23 cellular contexts compared by ENCODE assay signal in genomic region chr19:49835562-49835961, GRCh38. TPM values are rescaled to one million over a fixed set of nuclear protein-coding genes. Genes with fewer than 3 reads are reported as not detected.
DNase-seq lines count a peak whose midpoint lies in the region; ATAC-seq, FAIRE-seq and TF ChIP-seq lines count a peak whose summit lies in the region.
"Had no signal": no experiment of that assay in that cellular context is flagged by ENCODE, and none has a peak within 500 bp of the region (broad histone marks: within the 10 kb centered on the region; RNA-seq: fewer than 3 reads in every experiment).

No MANE protein-coding gene starts in this region.

- no peak for TF ChIP-seq EP300 in SK-N-SH (IDR thresholded peaks at IDR 0.05; ENCODE audit: borderline replicate concordance in 1 of 2, low read depth in 1 of 2, low read length in 1 of 2)

- DNase-seq in SK-N-SH (peak; percentile 10), Calu3 (no peak), endothelial cell of umbilical vein (ENCODE audit: low read depth, low spot score) (no peak), psoas muscle (no peak), NCI-H510A treated with DMSO at 0.1 percent for 48 hours (lab: John Stamatoyannopoulos, UW) (no peak), SIG-M5 treated with dmso at 0.1 percent for 504 hours (lab: John Stamatoyannopoulos, UW; ENCODE audit: unreplicated experiment) (no peak)
- DNase-seq: AML-193; Caco-2; CD4-positive, alpha-beta T cell; DMS153; DMS79; GDM1; IMR-90 had no signal

- WGBS in SK-N-SH (ENCODE audit: low lambda C conversion rate): 100% methylated on average over 2 of the region's 12 CpGs
- WGBS in psoas muscle, 3 donors: 93 to 97% (median 95%) methylated on average over 11 to 12 of the region's 12 CpGs

- no peak overlapping the region for H3K27ac Mint-ChIP-seq in Calu3 (ENCODE audit: unreplicated experiment)
- H3K27ac Mint-ChIP-seq: CD4-positive, alpha-beta T cell had no signal

- intact Hi-C loops in Calu3 (cut with micrococcal nuclease; ENCODE audit: unreplicated experiment) (no loop called here), endothelial cell of umbilical vein (cut with micrococcal nuclease) (no loop called here), psoas muscle (cut with DNase I) (no loop called here)

- FAIRE-seq in endothelial cell of umbilical vein (lab: Jason Lieb, UNC): no peak
- FAIRE-seq: A549, GM12892, GM18507, H1, HTR-8/SVneo had no signal

- no peaks in the 10 kb centered on the region for H4K20me1 ChIP-seq in SK-N-SH (ENCODE audit: insufficient read depth)
- H4K20me1 ChIP-seq in endothelial cell of umbilical vein (replicated peaks; ENCODE audit: control insufficient read depth, extremely low read depth, insufficient read depth, low read length): no peaks in the 10 kb centered on the region

- POLR2A ChIA-PET in SK-N-SH (lab: Yijun Ruan, JAX): no interaction called here
- POLR2A ChIA-PET in endothelial cell of umbilical vein (lab: Charles Lee): no interaction called here

- no peaks in the 10 kb centered on the region for H3K27me3 ChIP-seq in SK-N-SH (ENCODE audit: insufficient read depth)
- no peaks in the 10 kb centered on the region for H3K27me3 ChIP-seq in endothelial cell of umbilical vein (ENCODE audit: control insufficient read depth in 2 of 2, insufficient read depth in 2 of 2, low read length in 2 of 2)
- H3K27me3 ChIP-seq in psoas muscle (ENCODE audit: insufficient read depth in 3 of 3, low read length in 2 of 3): no peaks in the 10 kb centered on the region

- H3K9ac ChIP-seq in SK-N-SH (no peak overlapping the region), endothelial cell of umbilical vein (replicated peaks; ENCODE audit: extremely low read depth, insufficient read depth, low read length) (no peak overlapping the region)

- H3K9me1 ChIP-seq in endothelial cell of umbilical vein (replicated peaks; ENCODE audit: control insufficient read depth, extremely low read depth, insufficient read depth, low read length): no peaks in the 10 kb centered on the region

- H3F3A ChIP-seq in SK-N-SH (replicated peaks; ENCODE audit: insufficient read depth): no peaks in the 10 kb centered on the region

- H3K4me2 ChIP-seq in SK-N-SH: no peak overlapping the region
- H3K4me2 ChIP-seq in endothelial cell of umbilical vein (ENCODE audit: insufficient read depth, low read length): no peak overlapping the region
- H3K4me2 ChIP-seq: A549 had no signal

- ATAC-seq in SK-N-SH treated with all-trans-retinoic acid at 6 μM for 48 hours (no peak), psoas muscle (no peak), HG02884 (IDR thresholded peaks at IDR 0.05; ENCODE audit: unreplicated experiment) (no peak)
- ATAC-seq: A549 had no signal

- H3K79me2 ChIP-seq in SK-N-SH (ENCODE audit: insufficient read depth) (no peaks in the 10 kb centered on the region), endothelial cell of umbilical vein (ENCODE audit: control insufficient read depth, insufficient read depth, low read length) (no peaks in the 10 kb centered on the region)

- H2AFZ ChIP-seq in SK-N-SH (ENCODE audit: low read depth): no peak overlapping the region
- no peak overlapping the region for H2AFZ ChIP-seq in endothelial cell of umbilical vein (ENCODE audit: low read depth, low read length)

- peaks cover 75% of the 10 kb centered on the region for H3K36me3 Mint-ChIP-seq in Calu3 (ENCODE audit: insufficient read depth, unreplicated experiment)

- H3K9me2 ChIP-seq in SK-N-SH: no peaks in the 10 kb centered on the region

- no peak for TF ChIP-seq POLR2A in endothelial cell of umbilical vein (IDR thresholded peaks at IDR 0.05; ENCODE audit: low read depth, low read length)

- dilution Hi-C loops in endothelial cell of umbilical vein (cut with MboI; ENCODE audit: extremely low pct_ligation_motif_present, low sequenced_read_pairs): no loop called here

- BruUV-seq in Calu3 (replicated peaks; lab: Mats Ljungman, UMichigan): TSS peak; percentile 11
- TSS peak; percentile 10 for BruUV-seq in endothelial cell of umbilical vein (replicated peaks; lab: Mats Ljungman, UMichigan)

- no peaks in the 10 kb centered on the region for H3K27me3 Mint-ChIP-seq in Calu3 (ENCODE audit: unreplicated experiment)
- H3K27me3 Mint-ChIP-seq: CD4-positive, alpha-beta T cell had no signal

- H3K4me1 Mint-ChIP-seq in Calu3 (ENCODE audit: low read depth, unreplicated experiment): no peaks in the 10 kb centered on the region

- peaks cover 11 to 82% of the 10 kb centered on the region in 2 experiments for H3K36me3 ChIP-seq in SK-N-SH (replicated peaks in 1 of 2; ENCODE audit: control insufficient read depth in 1 of 2, insufficient read depth in 2 of 2, low read length in 1 of 2)
- peaks cover 13 to 56% of the 10 kb centered on the region in 2 experiments for H3K36me3 ChIP-seq in endothelial cell of umbilical vein (ENCODE audit: control insufficient read depth in 2 of 2, extremely low read depth in 1 of 2, insufficient read depth in 2 of 2, low read length in 2 of 2)
- H3K36me3 ChIP-seq in psoas muscle (ENCODE audit: insufficient read depth in 1 of 2, low read depth in 1 of 2): peaks cover 3 to 90% of the 10 kb centered on the region in 2 donors

- no peak for TF ChIP-seq RAD21 in SK-N-SH (IDR thresholded peaks at IDR 0.05; ENCODE audit: low read length)

- H3K4me3 ChIP-seq in SK-N-SH (ENCODE audit: low read depth in 2 of 2, low read length in 1 of 2): no peak overlapping the region
- H3K4me3 ChIP-seq in endothelial cell of umbilical vein (replicated peaks in 1 of 3; ENCODE audit: insufficient read depth in 1 of 3, low read depth in 1 of 3, low read length in 3 of 3): no peak overlapping the region
- H3K4me3 ChIP-seq in psoas muscle: no peak overlapping the region
- H3K4me3 ChIP-seq: A549, HAP-1 had no signal

- no peak overlapping the region for H3K4me3 Mint-ChIP-seq in Calu3 (ENCODE audit: low read depth, unreplicated experiment)
- H3K4me3 Mint-ChIP-seq: CD4-positive, alpha-beta T cell had no signal

- H3K4me1 ChIP-seq in SK-N-SH (ENCODE audit: control insufficient read depth in 1 of 2, insufficient read depth in 2 of 2, low read depth in 1 of 2, low read length in 1 of 2) (peaks cover 0 to 11% of the 10 kb centered on the region in 2 experiments; a peak in 1 of 4 replicates), endothelial cell of umbilical vein (ENCODE audit: control insufficient read depth, extremely low read depth, insufficient read depth, low read length) (peaks cover 8% of the 10 kb centered on the region), psoas muscle (peaks cover 38% of the 10 kb centered on the region)
- H3K4me1 ChIP-seq: A549, Caco-2, HAP-1 had no signal

- CTCF ChIA-PET in SK-N-SH (lab: Yijun Ruan, JAX) (no interaction called here), Calu3 (lab: Charles Lee) (no interaction called here), endothelial cell of umbilical vein (lab: Charles Lee) (interaction anchor here (1.2 kb wide), 1 partner anchor 15 kb away, joined by 3 read pairs; the partner anchor contains the start of gene PTOV1)

- H3K9me3 ChIP-seq in SK-N-SH (no peaks in the 10 kb centered on the region), endothelial cell of umbilical vein (replicated peaks; ENCODE audit: control insufficient read depth, insufficient read depth, low read length) (no peaks in the 10 kb centered on the region), psoas muscle (no peaks in the 10 kb centered on the region)
- H3K9me3 ChIP-seq: A549, Caco-2, HAP-1 had no signal

- no peaks in the 10 kb centered on the region for H3K9me3 Mint-ChIP-seq in Calu3 (ENCODE audit: low read depth, unreplicated experiment)
- H3K9me3 Mint-ChIP-seq: CD4-positive, alpha-beta T cell had no signal

- H3K27ac ChIP-seq in SK-N-SH (ENCODE audit: low read depth in 2 of 2, low read length in 1 of 2) (no peak overlapping the region), endothelial cell of umbilical vein (ENCODE audit: insufficient read depth, low read depth, low read length) (no peak overlapping the region), psoas muscle (peak overlapping the region; percentile 89)
- H3K27ac ChIP-seq: 22Rv1, A549, C4-2B had no signal

- no peak for TF ChIP-seq CTCF in SK-N-SH (IDR thresholded peaks at IDR 0.05)
- TF ChIP-seq CTCF in Calu3 (IDR thresholded peaks at IDR 0.05; ENCODE audit: unreplicated experiment): no peak
- no peak for TF ChIP-seq CTCF in endothelial cell of umbilical vein (IDR thresholded peaks at IDR 0.05; ENCODE audit: extremely low read depth in 1 of 2, insufficient read depth in 1 of 2, low read depth in 1 of 2, low read length in 2 of 2)
- no peak for TF ChIP-seq CTCF in psoas muscle (IDR thresholded peaks at IDR 0.05)

RNA-seq across cellular contexts. Expression of gene PTOV1, which starts 15.4 kb away (rescaled TPM):
- polyA plus RNA-seq in SK-N-SH (2012; rRNA removed) (56.1 and 95.0 TPM in 2 replicates), endothelial cell of umbilical vein (116 and 125 TPM in 2 replicates), psoas muscle (100 to 1,000 TPM in 2 of 3 donors, 10 to 100 TPM in 1; 72.1 to 122 (median 106) TPM)
- 32.2 and 57.7 TPM in 2 replicates for polyA plus RNA-seq in SK-N-SH (2012; cell fraction: cytosol; rRNA removed)
- polyA plus RNA-seq in SK-N-SH (2012; cell fraction: nucleus; rRNA removed): 272 and 289 TPM in 2 replicates
- total RNA-seq in Calu3 (2022) (231 and 256 TPM in 2 replicates), endothelial cell of umbilical vein (184 and 187 TPM in 2 replicates), psoas muscle (100 to 1,000 TPM in 3 of 4 donors, 10 to 100 TPM in 1; 93.2 to 189 (median 151) TPM)
- polyA plus RNA-seq in endothelial cell of umbilical vein (2011; cell fraction: cytosol; rRNA removed): 93.1 and 118 TPM in 2 replicates
- 257 and 302 TPM in 2 replicates for polyA plus RNA-seq in endothelial cell of umbilical vein (2011; cell fraction: nucleus; rRNA removed)
- polyA plus RNA-seq in endothelial cell of umbilical vein (2012): 96.0 and 145 TPM in 2 replicates
- polyA minus RNA-seq in endothelial cell of umbilical vein: 55.3 and 80.9 TPM in 2 replicates
- polyA minus RNA-seq in endothelial cell of umbilical vein (2011; cell fraction: cytosol; rRNA and poly(A)+ RNA removed): 56.8 TPM
- polyA minus RNA-seq in endothelial cell of umbilical vein (2011; cell fraction: nucleus; rRNA and poly(A)+ RNA removed): 61.0 and 83.2 TPM in 2 replicates

RNA-seq across cellular contexts. Expression of gene MED25, which starts 17.5 kb away (rescaled TPM):
- 15.7 and 30.2 TPM in 2 replicates for polyA plus RNA-seq in SK-N-SH (2012; rRNA removed)
- polyA plus RNA-seq in SK-N-SH (2012; cell fraction: cytosol; rRNA removed): 20.5 and 25.3 TPM in 2 replicates
- 105 and 119 TPM in 2 replicates for polyA plus RNA-seq in SK-N-SH (2012; cell fraction: nucleus; rRNA removed)
- 89.7 and 95.8 TPM in 2 replicates for total RNA-seq in Calu3 (2022)
- total RNA-seq in endothelial cell of umbilical vein: 55.8 and 62.9 TPM in 2 replicates
- 28.3 and 31.7 TPM in 2 replicates for polyA plus RNA-seq in endothelial cell of umbilical vein
- 35.2 and 36.0 TPM in 2 replicates for polyA plus RNA-seq in endothelial cell of umbilical vein (2011; cell fraction: cytosol; rRNA removed)
- 89.2 and 105 TPM in 2 replicates for polyA plus RNA-seq in endothelial cell of umbilical vein (2011; cell fraction: nucleus; rRNA removed)
- 40.9 and 52.4 TPM in 2 replicates for polyA plus RNA-seq in endothelial cell of umbilical vein (2012)
- polyA minus RNA-seq in endothelial cell of umbilical vein: 43.3 and 48.4 TPM in 2 replicates
- 25.2 TPM for polyA minus RNA-seq in endothelial cell of umbilical vein (2011; cell fraction: cytosol; rRNA and poly(A)+ RNA removed)
- 32.5 and 39.6 TPM in 2 replicates for polyA minus RNA-seq in endothelial cell of umbilical vein (2011; cell fraction: nucleus; rRNA and poly(A)+ RNA removed)
- 10 to 100 TPM; 43.0 to 97.8 (median 69.7) TPM for total RNA-seq in psoas muscle
- polyA plus RNA-seq in psoas muscle: 100 to 1,000 TPM in 1 of 3 donors, 10 to 100 TPM in 2; 24.5 to 125 (median 92.5) TPM

RNA-seq across cellular contexts. Expression of gene FUZ, which starts 22.5 kb away (rescaled TPM):
- polyA plus RNA-seq in SK-N-SH (2012; rRNA removed): 23.7 and 29.9 TPM in 2 replicates
- polyA plus RNA-seq in SK-N-SH (2012; cell fraction: cytosol; rRNA removed): 15.2 and 23.5 TPM in 2 replicates
- polyA plus RNA-seq in SK-N-SH (2012; cell fraction: nucleus; rRNA removed): 56.1 and 56.3 TPM in 2 replicates
- total RNA-seq in Calu3 (2022): 12.2 and 17.0 TPM in 2 replicates
- 14.0 and 15.3 TPM in 2 replicates for total RNA-seq in endothelial cell of umbilical vein
- polyA plus RNA-seq in endothelial cell of umbilical vein: 12.3 and 14.5 TPM in 2 replicates
- 10.7 and 12.5 TPM in 2 replicates for polyA plus RNA-seq in endothelial cell of umbilical vein (2011; cell fraction: cytosol; rRNA removed)
- 15.1 and 15.3 TPM in 2 replicates for polyA plus RNA-seq in endothelial cell of umbilical vein (2011; cell fraction: nucleus; rRNA removed)
- 7.9 and 13.3 TPM in 2 replicates for polyA plus RNA-seq in endothelial cell of umbilical vein (2012)
- polyA minus RNA-seq in endothelial cell of umbilical vein: 6.8 and 11.8 TPM in 2 replicates
- not detected for polyA minus RNA-seq in endothelial cell of umbilical vein (2011; cell fraction: cytosol; rRNA and poly(A)+ RNA removed)
- polyA minus RNA-seq in endothelial cell of umbilical vein (2011; cell fraction: nucleus; rRNA and poly(A)+ RNA removed): 3.1 and 4.6 TPM in 2 replicates
- total RNA-seq in psoas muscle: 10 to 100 TPM; 20.9 to 33.7 (median 25.2) TPM
- polyA plus RNA-seq in psoas muscle: 10 to 100 TPM; 15.9 to 38.8 (median 28.6) TPM

RNA-seq across cellular contexts. Expression of gene PNKP, which starts 31.8 kb away (rescaled TPM):
- polyA plus RNA-seq in SK-N-SH (2012; rRNA removed) (45.5 and 52.0 TPM in 2 replicates), endothelial cell of umbilical vein (39.4 and 48.4 TPM in 2 replicates), psoas muscle (10 to 100 TPM; 16.7 to 31.9 (median 18.2) TPM)
- 8.6 and 13.1 TPM in 2 replicates for polyA plus RNA-seq in SK-N-SH (2012; cell fraction: cytosol; rRNA removed)
- 317 and 404 TPM in 2 replicates for polyA plus RNA-seq in SK-N-SH (2012; cell fraction: nucleus; rRNA removed)
- total RNA-seq in Calu3 (2022) (185 and 189 TPM in 2 replicates), endothelial cell of umbilical vein (112 and 114 TPM in 2 replicates), psoas muscle (10 to 100 TPM; 20.6 to 28.2 (median 23.9) TPM)
- 15.1 and 23.9 TPM in 2 replicates for polyA plus RNA-seq in endothelial cell of umbilical vein (2011; cell fraction: cytosol; rRNA removed)
- polyA plus RNA-seq in endothelial cell of umbilical vein (2011; cell fraction: nucleus; rRNA removed): 204 and 217 TPM in 2 replicates
- 40.6 and 46.0 TPM in 2 replicates for polyA plus RNA-seq in endothelial cell of umbilical vein (2012)
- 18.4 and 25.4 TPM in 2 replicates for polyA minus RNA-seq in endothelial cell of umbilical vein
- polyA minus RNA-seq in endothelial cell of umbilical vein (2011; cell fraction: cytosol; rRNA and poly(A)+ RNA removed): 20.7 TPM
- 49.5 and 90.5 TPM in 2 replicates for polyA minus RNA-seq in endothelial cell of umbilical vein (2011; cell fraction: nucleus; rRNA and poly(A)+ RNA removed)

RNA-seq across cellular contexts. Expression of gene AKT1S1, which starts 41.6 kb away (rescaled TPM):
- 56.7 and 63.7 TPM in 2 replicates for polyA plus RNA-seq in SK-N-SH (2012; rRNA removed)
- polyA plus RNA-seq in SK-N-SH (2012; cell fraction: cytosol; rRNA removed): 37.5 and 51.2 TPM in 2 replicates
- 87.9 and 96.3 TPM in 2 replicates for polyA plus RNA-seq in SK-N-SH (2012; cell fraction: nucleus; rRNA removed)
- total RNA-seq in Calu3 (2022): 58.9 and 65.2 TPM in 2 replicates
- total RNA-seq in endothelial cell of umbilical vein: 61.9 and 64.2 TPM in 2 replicates
- 68.3 and 76.8 TPM in 2 replicates for polyA plus RNA-seq in endothelial cell of umbilical vein
- 40.2 and 49.3 TPM in 2 replicates for polyA plus RNA-seq in endothelial cell of umbilical vein (2011; cell fraction: cytosol; rRNA removed)
- 59.7 and 65.1 TPM in 2 replicates for polyA plus RNA-seq in endothelial cell of umbilical vein (2011; cell fraction: nucleus; rRNA removed)
- polyA plus RNA-seq in endothelial cell of umbilical vein (2012): 36.2 and 63.1 TPM in 2 replicates
- 20.8 and 26.9 TPM in 2 replicates for polyA minus RNA-seq in endothelial cell of umbilical vein
- polyA minus RNA-seq in endothelial cell of umbilical vein (2011; cell fraction: cytosol; rRNA and poly(A)+ RNA removed): 41.1 TPM
- polyA minus RNA-seq in endothelial cell of umbilical vein (2011; cell fraction: nucleus; rRNA and poly(A)+ RNA removed): 25.5 and 31.2 TPM in 2 replicates
- total RNA-seq in psoas muscle: 10 to 100 TPM; 56.0 to 82.8 (median 57.2) TPM
- 100 to 1,000 TPM in 1 of 3 donors, 10 to 100 TPM in 2; 48.0 to 103 (median 76.0) TPM for polyA plus RNA-seq in psoas muscle
